ENCODE assay signal across 1 cellular context in genomic region chr2:95402370-95403203, GRCh38.
TF ChIP-seq lines count a peak whose summit lies in the region.

TSS of gene FAHD2A (plus strand) at chr2:95402708. CDS start at chr2:95405559, 2,851 bp downstream.

TF ChIP-seq in A549, 52 proteins besides CTCF, POLR2A, EP300 and RAD21 (continued from another document):
- no peak for TF ChIP-seq HMGXB4 (CRISPR knock-in tag; IDR thresholded peaks at IDR 0.05; ENCODE audit: borderline replicate concordance)
- TF ChIP-seq MAX (IDR thresholded peaks at IDR 0.05): no peak
- TF ChIP-seq ELK1 (IDR thresholded peaks at IDR 0.05; ENCODE audit: low read depth, low read length): no peak
- TF ChIP-seq ZC3H11A (IDR thresholded peaks at IDR 0.05): no peak
- no peak for TF ChIP-seq USF2 (IDR thresholded peaks at IDR 0.05)
- no peak for TF ChIP-seq CHD2 (IDR thresholded peaks at IDR 0.05; ENCODE audit: low read length, partially characterized antibody)
- TF ChIP-seq BCL3 (IDR thresholded peaks at IDR 0.05): peak; percentile 51; the same call in 1 of the 3 replicates
- no peak for TF ChIP-seq ATOH8 (CRISPR knock-in tag; IDR thresholded peaks at IDR 0.05; ENCODE audit: low read depth)
- no peak for TF ChIP-seq POLR2AphosphoS2 (conservative IDR thresholded peaks at IDR 0.05; ENCODE audit: low read length)
- no peak for TF ChIP-seq FOXS1 (CRISPR knock-in tag; IDR thresholded peaks at IDR 0.05)
- TF ChIP-seq ZSCAN20 (CRISPR knock-in tag; IDR thresholded peaks at IDR 0.05): no peak
- TF ChIP-seq RCOR1 (IDR thresholded peaks at IDR 0.05; ENCODE audit: low read depth, low read length): no peak
- TF ChIP-seq SMC3 (IDR thresholded peaks at IDR 0.05): no peak
- no peak for TF ChIP-seq NR3C1 (IDR thresholded peaks at IDR 0.05)
TF ChIP-seq in A549: peak in this region for 7.
